29 cellular contexts compared by ENCODE assay signal in genomic region chr18:47791461-47791860, GRCh38.
"Had no signal": no experiment of that assay in that cellular context is flagged by ENCODE, and none has a peak within 500 bp of the region (broad histone marks: within the 10 kb centered on the region; RNA-seq: fewer than 3 reads in every experiment).

No MANE protein-coding gene starts in this region.

- H3K27ac ChIP-seq: neural progenitor cell, ovary, parathyroid adenoma, psoas muscle, right lobe of liver, sigmoid colon, suprapubic skin, testis, tibial artery, transverse colon, upper lobe of right lung, uterus had no signal

- H3K27me3 ChIP-seq: neural progenitor cell, ovary, right lobe of liver, sigmoid colon, suprapubic skin, testis, tibial artery, transverse colon, upper lobe of right lung, uterus had no signal

- H3K4me3 ChIP-seq: neural progenitor cell, ovary, psoas muscle, right lobe of liver, sigmoid colon, suprapubic skin, testis, tibial artery, transverse colon, upper lobe of right lung, uterus had no signal

- H3K27ac Mint-ChIP-seq: natural killer cell; nephron; neural progenitor cell; progenitor cell of endocrine pancreas; stimulated activated effector memory CD8-positive, alpha-beta T cell treated with anti-CD3 and anti-CD28 coated beads, Interleukin-12 subunit alpha, Interleukin-12 subunit beta, amount 100 ng/mL, for 72 hours; stimulated activated naive B cell treated with anti-CD40 and anti-IgM and Interleukin-4, amounts not matched to agents 10 μg/mL and 1 μg/mL and 100 μg/mL, for 72 hours; stimulated activated naive CD8-positive, alpha-beta T cell treated with anti-CD3 and anti-CD28 coated beads, Interleukin-15, Interleukin-2, amounts not matched to agents 100 ng/mL and 50 ng/mL, for 24 hours; type B pancreatic cell had no signal

- H3K4me1 Mint-ChIP-seq: stimulated activated effector memory CD8-positive, alpha-beta T cell treated with anti-CD3 and anti-CD28 coated beads, Interleukin-12 subunit alpha, Interleukin-12 subunit beta, amount 100 ng/mL, for 72 hours had no signal

- DNase-seq: natural killer cell; occipital lobe; ovary; posterior cingulate gyrus; psoas muscle; right cardiac atrium; right lobe of liver; sigmoid colon; small intestine; stimulated activated CD4-positive, alpha-beta T cell treated with anti-CD3 and anti-CD28 coated beads, Interleukin-15, amount 100 ng/mL, for 24 hours; stimulated activated CD4-positive, alpha-beta T cell treated with anti-CD3 and anti-CD28 coated beads, Interleukin-2, amount 100 ng/mL, for 24 hours; stimulated activated CD4-positive, alpha-beta T cell treated with anti-CD3 and anti-CD28 coated beads, Interleukin-2, amount 100 ng/mL, for 48 hours; stimulated activated CD4-positive, alpha-beta T cell treated with anti-CD3 and anti-CD28 coated beads, Interleukin-4, amount 100 ng/mL, for 24 hours; stimulated activated naive B cell treated with anti-CD40 and anti-IgM and Interleukin-4, amounts not matched to agents 10 μg/mL and 1 μg/mL and 100 μg/mL, for 72 hours; stimulated activated naive CD4-positive, alpha-beta T cell treated with Interleukin-2 at 50 U/mL for 16 hours; substantia nigra; testis; tibial artery; transverse colon; upper lobe of right lung; uterus had no signal

- H3K9me3 ChIP-seq: ovary, psoas muscle, right lobe of liver, sigmoid colon, suprapubic skin, testis, transverse colon, upper lobe of right lung, uterus had no signal

- H3K36me3 Mint-ChIP-seq: natural killer cell; neural progenitor cell; stimulated activated effector memory CD8-positive, alpha-beta T cell treated with anti-CD3 and anti-CD28 coated beads, Interleukin-12 subunit alpha, Interleukin-12 subunit beta, amount 100 ng/mL, for 72 hours; stimulated activated naive B cell treated with anti-CD40 and anti-IgM and Interleukin-4, amounts not matched to agents 10 μg/mL and 1 μg/mL and 100 μg/mL, for 72 hours; type B pancreatic cell had no signal

- H3K4me3 Mint-ChIP-seq: natural killer cell; nephron; neural progenitor cell; stimulated activated effector memory CD8-positive, alpha-beta T cell treated with anti-CD3 and anti-CD28 coated beads, Interleukin-12 subunit alpha, Interleukin-12 subunit beta, amount 100 ng/mL, for 72 hours; stimulated activated naive B cell treated with anti-CD40 and anti-IgM and Interleukin-4, amounts not matched to agents 10 μg/mL and 1 μg/mL and 100 μg/mL, for 72 hours; stimulated activated naive CD8-positive, alpha-beta T cell treated with anti-CD3 and anti-CD28 coated beads, Interleukin-15, Interleukin-2, amounts not matched to agents 100 ng/mL and 50 ng/mL, for 24 hours; type B pancreatic cell had no signal

- FAIRE-seq: small intestine had no signal

- H3K36me3 ChIP-seq: neural progenitor cell, ovary, right lobe of liver, sigmoid colon, suprapubic skin, tibial artery, transverse colon, upper lobe of right lung, uterus had no signal

- H3K9me3 Mint-ChIP-seq: natural killer cell; stimulated activated effector memory CD8-positive, alpha-beta T cell treated with anti-CD3 and anti-CD28 coated beads, Interleukin-12 subunit alpha, Interleukin-12 subunit beta, amount 100 ng/mL, for 72 hours; stimulated activated naive CD8-positive, alpha-beta T cell treated with anti-CD3 and anti-CD28 coated beads, Interleukin-15, Interleukin-2, amounts not matched to agents 100 ng/mL and 50 ng/mL, for 24 hours had no signal

- H3K4me1 ChIP-seq: neural progenitor cell, parathyroid adenoma, psoas muscle, right lobe of liver, suprapubic skin, upper lobe of right lung, uterus had no signal
